In the genomic region with DNA sequence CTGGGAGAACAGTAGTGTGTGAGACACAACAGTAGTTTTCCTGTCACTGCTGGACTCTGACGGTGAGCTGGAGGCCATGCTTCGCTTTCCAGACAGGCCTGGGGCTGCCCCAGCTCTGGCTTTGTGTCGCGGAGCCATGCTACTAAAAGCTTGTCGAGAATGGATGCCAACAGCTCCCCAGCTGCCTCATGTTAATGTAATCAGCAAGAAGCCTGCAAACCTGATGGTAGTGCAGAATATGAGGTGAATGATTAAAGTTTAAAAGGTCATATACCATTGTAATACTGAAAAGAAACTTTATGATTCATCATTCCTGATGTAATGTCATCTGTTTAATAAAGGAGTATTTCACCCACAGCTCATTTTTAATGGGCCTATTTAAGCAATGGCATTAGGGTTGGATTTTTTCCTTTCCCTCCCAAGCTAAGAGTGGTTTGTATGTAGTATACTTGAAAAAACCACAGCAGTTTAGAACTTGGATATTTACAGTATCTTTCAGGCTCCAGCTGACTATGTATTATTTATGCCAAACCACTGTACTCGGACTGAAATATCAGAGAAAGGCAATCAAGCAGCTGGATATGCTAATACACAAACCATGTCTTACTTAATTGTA, we compare ENCODE assay signal across 26 cellular contexts.
A peak's percentile ranks its signal among the peaks of the same experiment; 100 is the strongest.
DNase-seq lines count a peak whose midpoint lies in the region; ATAC-seq, FAIRE-seq and TF ChIP-seq lines count a peak whose summit lies in the region.
"Had no signal": no experiment of that assay in that cellular context is flagged by ENCODE, and none has a peak within 500 bp of the region (broad histone marks: within the 10 kb centered on the region; RNA-seq: fewer than 3 reads in every experiment).

No MANE protein-coding gene starts in this region.

- DNase-seq in NCI-H2107 treated with DMSO at 0.1 percent for 48 hours (lab: John Stamatoyannopoulos, UW; ENCODE audit: unreplicated experiment), result peak; percentile 13
- no peak for DNase-seq in NCI-H2107 (lab: John Stamatoyannopoulos, UW)
- peak; percentile 11 for DNase-seq in GM04503 (ENCODE audit: low read depth)
- DNase-seq in bronchial epithelial cell (ENCODE audit: low read depth), result peak; percentile 23
- peak; percentile 3 for DNase-seq in left kidney (ENCODE audit: low read depth, low spot score)
- DNase-seq in GM10266 (ENCODE audit: extremely low spot score), result no peak
- DNase-seq in NCI-H1694 treated with DMSO at 0.1 percent for 48 hours (lab: John Stamatoyannopoulos, UW), result no peak
- DNase-seq: ACHN; C1 segment of cervical spinal cord; CD8-positive, alpha-beta T cell; DMS153; EL; GF-D8; GOT3; IMR-90; NCI-H1105 treated with DMSO at 0.1 percent for 48 hours; NCI-H1694; NCI-H2081 treated with DMSO at 0.1 percent for 48 hours; NCI-H2227 treated with DMSO at 0.1 percent for 48 hours; NCI-H510A treated with DMSO at 0.1 percent for 48 hours; NCI-H748 treated with DMSO at 0.1 percent for 48 hours; SHP77 treated with DMSO at 0.1 percent for 48 hours; T-cell had no signal

- H3K4me3 ChIP-seq in bronchial epithelial cell (ENCODE audit: low read depth, low read length), result no peak overlapping the region

- ATAC-seq in HG03108 (IDR thresholded peaks at IDR 0.05; ENCODE audit: unreplicated experiment), result no peak
- ATAC-seq: CD8-positive, alpha-beta T cell; HCT116; T-cell had no signal

- no peak for TF ChIP-seq CTCF in bronchial epithelial cell (IDR thresholded peaks at IDR 0.05; ENCODE audit: insufficient read depth, low read length, severe bottlenecking)
- no peak for TF ChIP-seq CTCF in GM10266 (IDR thresholded peaks at IDR 0.05; ENCODE audit: control insufficient read depth, insufficient read depth, low read depth, missing control alignments)

- H3K36me3 ChIP-seq in bronchial epithelial cell (ENCODE audit: control insufficient read depth, insufficient read depth, low read length), result no peaks in the 10 kb centered on the region

- no peaks in the 10 kb centered on the region for H3K27me3 ChIP-seq in bronchial epithelial cell (ENCODE audit: control insufficient read depth, insufficient read depth, low read length)

- FAIRE-seq in bronchial epithelial cell (lab: Jason Lieb, UNC), result no peak
- FAIRE-seq: GM12891 had no signal

Comparison
In these comparisons a context has a peak if more than half of its experiments do, and no peak if none do; other contexts are left out.
1. DNase-seq: peak in NCI-H2107 treated with DMSO at 0.1 percent for 48 hours (single experiment), GM04503 (single experiment), bronchial epithelial cell (single experiment) and left kidney (single experiment); none in NCI-H2107 (single experiment), GM10266 (single experiment) and NCI-H1694 treated with DMSO at 0.1 percent for 48 hours (single experiment).